1 cellular context compared by ENCODE assay signal in genomic region chr11:13207665-13208594, GRCh38.
TF ChIP-seq lines count a peak whose summit lies in the region.

No MANE protein-coding gene starts in this region.

TF ChIP-seq in HepG2, 621 proteins besides CTCF, POLR2A, EP300 and RAD21 (continued from another document):
- TF ChIP-seq MEIS2 (CRISPR knock-in tag; IDR thresholded peaks at IDR 0.05) (no peak), FOSL1 (CRISPR knock-in tag; IDR thresholded peaks at IDR 0.05; ENCODE audit: borderline replicate concordance) (peak; percentile 34; the same call in 1 of the 2 replicates), ZNF362 (CRISPR knock-in tag; IDR thresholded peaks at IDR 0.05; ENCODE audit: borderline replicate concordance) (peak; percentile 37; the same call in 1 of the 2 replicates), CEBPB (IDR thresholded peaks at IDR 0.05; ENCODE audit: borderline replicate concordance, low read depth, low read length) (peak; percentile 83), IKZF4 (CRISPR knock-in tag; IDR thresholded peaks at IDR 0.05; ENCODE audit: borderline replicate concordance, low read depth, not compliant biosample characterization) (no peak), NR2F1 (CRISPR knock-in tag; IDR thresholded peaks at IDR 0.05) (no peak), CBX1 (IDR thresholded peaks at IDR 0.05; ENCODE audit: low read depth) (no peak), SOX6 (IDR thresholded peaks at IDR 0.05) (no peak), SOX6 (CRISPR knock-in tag; IDR thresholded peaks at IDR 0.05) (peak; percentile 80), ZNF264 (CRISPR knock-in tag; IDR thresholded peaks at IDR 0.05) (no peak), ZNF230 (CRISPR knock-in tag; IDR thresholded peaks at IDR 0.05) (no peak), TARDBP (CRISPR knock-in tag; IDR thresholded peaks at IDR 0.05) (0 out of 2 replicates have a peak, but pooled peaks have one; percentile 16), TAF1 (CRISPR knock-in tag; IDR thresholded peaks at IDR 0.05) (0 out of 2 replicates have a peak, but pooled peaks have one; percentile 2), ZNF564 (CRISPR knock-in tag; IDR thresholded peaks at IDR 0.05) (no peak), SOX5 (CRISPR knock-in tag; IDR thresholded peaks at IDR 0.05; ENCODE audit: borderline replicate concordance) (peak; percentile 76; the same call in 1 of the 2 replicates), PPARG (CRISPR knock-in tag; conservative IDR thresholded peaks at IDR 0.05) (0 out of 2 replicates have a peak, but pooled peaks have one; percentile 20), PAXIP1 (CRISPR knock-in tag; conservative IDR thresholded peaks at IDR 0.05) (0 out of 2 replicates have a peak, but pooled peaks have one; percentile 25), ZNF12 (CRISPR knock-in tag; IDR thresholded peaks at IDR 0.05) (no peak), ZNF333 (CRISPR knock-in tag; IDR thresholded peaks at IDR 0.05; ENCODE audit: borderline replicate concordance) (no peak), ZBED4 (CRISPR knock-in tag; IDR thresholded peaks at IDR 0.05; ENCODE audit: borderline replicate concordance) (no peak), TEAD3 (CRISPR knock-in tag; optimal IDR thresholded peaks at IDR 0.05; ENCODE audit: borderline replicate concordance) (peak; percentile 14), ZBTB3 (CRISPR knock-in tag; IDR thresholded peaks at IDR 0.05; ENCODE audit: borderline replicate concordance, low read depth) (no peak), DR1 (CRISPR knock-in tag; IDR thresholded peaks at IDR 0.05) (no peak), ARID2 (CRISPR knock-in tag; IDR thresholded peaks at IDR 0.05; ENCODE audit: borderline replicate concordance) (no peak)
TF ChIP-seq in HepG2: peak in this region for 20.
